ENCODE assay signal across 17 cellular contexts in genomic region chr1:227921461-227922185, GRCh38. TPM values are rescaled to one million over a fixed set of nuclear protein-coding genes. Genes with fewer than 3 reads are reported as not detected.
DNase-seq lines count a peak whose midpoint lies in the region; ATAC-seq and TF ChIP-seq lines count a peak whose summit lies in the region.
"Had no signal": no experiment of that assay in that cellular context is flagged by ENCODE, and none has a peak within 500 bp of the region (broad histone marks: within the 10 kb centered on the region; RNA-seq: fewer than 3 reads in every experiment).

No MANE protein-coding gene starts in this region.

- peak overlapping the region; percentile 44 for H2BK5ac ChIP-seq in neuronal stem cell (ENCODE audit: low read length)

- H4K8ac ChIP-seq in neuronal stem cell (ENCODE audit: low read depth, low read length): no peak overlapping the region

- H3K18ac ChIP-seq in neuronal stem cell (ENCODE audit: low read length): peak overlapping the region; percentile 92

- H3K4ac ChIP-seq in neuronal stem cell (ENCODE audit: low read length): peak overlapping the region; percentile 90

- DNase-seq in Right ventricle myocardium inferior (ENCODE audit: missing footprints): peak; percentile 55
- DNase-seq in right atrium auricular region (ENCODE audit: low spot score): no peak
- DNase-seq in BE2C: peak; percentile 6
- peak; percentile 85 for DNase-seq in chondrocyte (ENCODE audit: low spot score)
- no peak for DNase-seq in neuronal stem cell (ENCODE audit: low spot score)
- no peak for DNase-seq in inferior parietal cortex (ENCODE audit: extremely low spot score)
- DNase-seq in NCI-H2227 treated with DMSO at 0.1 percent for 48 hours (lab: John Stamatoyannopoulos, UW): no peak
- no peak for DNase-seq in NCI-H510A treated with DMSO at 0.1 percent for 48 hours (lab: John Stamatoyannopoulos, UW)
- DNase-seq: AML-193; CD4-positive, alpha-beta T cell; DND-41; GDM1 had no signal

- H3K9me3 ChIP-seq in right atrium auricular region: no peaks in the 10 kb centered on the region
- no peaks in the 10 kb centered on the region for H3K9me3 ChIP-seq in BE2C
- peaks cover 0 to 2% of the 10 kb centered on the region in 2 donors for H3K9me3 ChIP-seq in neuronal stem cell (replicated peaks in 1 of 2; ENCODE audit: control insufficient read depth in 2 of 2, insufficient read depth in 1 of 2, low read depth in 1 of 2, low read length in 2 of 2)
- H3K9me3 ChIP-seq: BLaER1 treated with 17β-estradiol and CSF1 and Interleukin-3, amounts not matched to agents 10 nM and 100 nM had no signal

- no peak overlapping the region for H3K4me3 ChIP-seq in right atrium auricular region
- H3K4me3 ChIP-seq in BE2C (ENCODE audit: low read depth, low read length): no peak overlapping the region
- H3K4me3 ChIP-seq in neuronal stem cell (ENCODE audit: low read length in 2 of 2): no peak overlapping the region
- H3K4me3 ChIP-seq: BLaER1 treated with 17β-estradiol and CSF1 and Interleukin-3, amounts not matched to agents 10 nM and 100 nM had no signal

- H2BK120ac ChIP-seq in neuronal stem cell (ENCODE audit: low read depth, low read length): peak overlapping the region; percentile 69

- no peak overlapping the region for H2AFZ ChIP-seq in neuronal stem cell (ENCODE audit: low read length)

- H3K4me2 ChIP-seq in neuronal stem cell (ENCODE audit: insufficient read depth, low read length, poor library complexity, severe bottlenecking): no peak overlapping the region
- H3K4me2 ChIP-seq: BLaER1 treated with 17β-estradiol and CSF1 and Interleukin-3, amounts not matched to agents 10 nM and 100 nM had no signal

- no peaks in the 10 kb centered on the region for H3K4me1 ChIP-seq in right atrium auricular region
- H3K4me1 ChIP-seq in BE2C: peaks cover 8% of the 10 kb centered on the region
- peaks cover 18 to 48% of the 10 kb centered on the region in 2 donors for H3K4me1 ChIP-seq in neuronal stem cell (ENCODE audit: control insufficient read depth in 2 of 2, insufficient read depth in 1 of 2, low read depth in 1 of 2, low read length in 2 of 2)

- H3K27ac ChIP-seq in right atrium auricular region (no peak overlapping the region), neuronal stem cell (replicated peaks; ENCODE audit: low read length) (no peak overlapping the region)
- H3K27ac ChIP-seq: 22Rv1; BLaER1 treated with 17β-estradiol and CSF1 and Interleukin-3, amounts not matched to agents 10 nM and 100 nM had no signal

- no peak for ATAC-seq in Right ventricle myocardium inferior
- ATAC-seq: HCT116, HepG2 had no signal

- intact Hi-C loops in Right ventricle myocardium inferior (cut with DNase I): no loop called here

- peak overlapping the region; percentile 72 for H2BK15ac ChIP-seq in neuronal stem cell (ENCODE audit: low read length)

- peak overlapping the region; percentile 92 for H3K14ac ChIP-seq in neuronal stem cell (ENCODE audit: low read length)

- H3K23ac ChIP-seq in neuronal stem cell (ENCODE audit: low read depth, low read length, poor library complexity): peak overlapping the region; percentile 92

- no peaks in the 10 kb centered on the region for H3K27me3 Mint-ChIP-seq in chondrocyte (ENCODE audit: low read depth)
- H3K27me3 Mint-ChIP-seq: CD4-positive, alpha-beta T cell had no signal

- no CpG with 5 or more reads among the region's 35 CpGs for WGBS in neuronal stem cell (ENCODE audit: extremely low coverage in 2 of 2, insufficient read length in 2 of 2, insufficient replicate concordance in 1 of 2), 2 donors

- H3K9me3 Mint-ChIP-seq in chondrocyte (ENCODE audit: low read depth): no peaks in the 10 kb centered on the region
- H3K9me3 Mint-ChIP-seq: CD4-positive, alpha-beta T cell had no signal

- H3K9ac ChIP-seq in neuronal stem cell (ENCODE audit: low read depth, low read length, poor library complexity): peak overlapping the region; percentile 63
- H3K9ac ChIP-seq: BLaER1 treated with 17β-estradiol and CSF1 and Interleukin-3, amounts not matched to agents 10 nM and 100 nM had no signal

- H3K27me3 ChIP-seq in right atrium auricular region (no peaks in the 10 kb centered on the region), BE2C (no peaks in the 10 kb centered on the region), neuronal stem cell (ENCODE audit: control insufficient read depth in 3 of 3, insufficient read depth in 3 of 3, low read depth in 1 of 3, low read length in 3 of 3) (peaks cover 0 to 4% (median 0%) of the 10 kb centered on the region in 3 experiments)
- H3K27me3 ChIP-seq: BLaER1 treated with 17β-estradiol and CSF1 and Interleukin-3, amounts not matched to agents 10 nM and 100 nM had no signal

- H3K4me1 Mint-ChIP-seq in chondrocyte (ENCODE audit: low read depth): no peaks in the 10 kb centered on the region

- H3K27ac Mint-ChIP-seq in chondrocyte (ENCODE audit: unreplicated experiment): no peak overlapping the region
- H3K27ac Mint-ChIP-seq: CD4-positive, alpha-beta T cell had no signal

- peaks cover 6% of the 10 kb centered on the region for H3K79me1 ChIP-seq in neuronal stem cell (ENCODE audit: low read depth, low read length)

- no peak overlapping the region for H3K4me3 Mint-ChIP-seq in chondrocyte (ENCODE audit: unreplicated experiment)
- H3K4me3 Mint-ChIP-seq: CD4-positive, alpha-beta T cell had no signal

- TF ChIP-seq CTCF in right atrium auricular region (IDR thresholded peaks at IDR 0.05): no peak
- TF ChIP-seq CTCF in BE2C (IDR thresholded peaks at IDR 0.05; ENCODE audit: low read depth, low read length): no peak
- TF ChIP-seq CTCF in chondrocyte (IDR thresholded peaks at IDR 0.05): no peak

- H2AK5ac ChIP-seq in neuronal stem cell (ENCODE audit: low read depth, low read length): peak overlapping the region; percentile 97

- H3K36me3 ChIP-seq in right atrium auricular region: no peaks in the 10 kb centered on the region
- H3K36me3 ChIP-seq in BE2C: no peaks in the 10 kb centered on the region
- peaks cover 0 to 7% of the 10 kb centered on the region in 2 donors for H3K36me3 ChIP-seq in neuronal stem cell (replicated peaks in 1 of 2; ENCODE audit: control insufficient read depth in 2 of 2, insufficient read depth in 2 of 2, low read length in 2 of 2)
- H3K36me3 ChIP-seq: BLaER1 treated with 17β-estradiol and CSF1 and Interleukin-3, amounts not matched to agents 10 nM and 100 nM had no signal

- H3K36me3 Mint-ChIP-seq in chondrocyte (ENCODE audit: low read depth): no peaks in the 10 kb centered on the region

- H2BK12ac ChIP-seq in neuronal stem cell (ENCODE audit: low read length): peak overlapping the region; percentile 99

- H4K91ac ChIP-seq in neuronal stem cell (ENCODE audit: low read depth, low read length, poor library complexity): peak overlapping the region; percentile 59

RNA-seq across cellular contexts. Expression of gene WNT9A, which starts 26.1 kb away (rescaled TPM):
- total RNA-seq in Right ventricle myocardium inferior (0.73 TPM), right atrium auricular region (1 to 10 TPM in 1 of 2 donors, under 1 TPM in 1; 0.78 to 2.2 TPM), chondrocyte (2.5 to 4.2 TPM (median 2.7 TPM) in 3 replicates)
- not detected for polyA plus RNA-seq in BE2C (2012; ENCODE audit: insufficient read depth, insufficient read length, low read depth)
- 0.61 TPM for polyA plus RNA-seq in neuronal stem cell (2013, experiment 1 of 2)
- 0.69 TPM for polyA plus RNA-seq in neuronal stem cell (2013, experiment 2 of 2)
- total RNA-seq: A673; CD4-positive, alpha-beta T cell had no signal
- polyA plus RNA-seq: HepG2 had no signal

Comparison
In these comparisons a context has a peak if more than half of its experiments do, and no peak if none do; other contexts are left out.
1. DNase-seq: peak in Right ventricle myocardium inferior (single experiment), BE2C (single experiment) and chondrocyte (single experiment); none in right atrium auricular region (single experiment), neuronal stem cell (single experiment), inferior parietal cortex (single experiment), NCI-H2227 treated with DMSO at 0.1 percent for 48 hours (single experiment) and NCI-H510A treated with DMSO at 0.1 percent for 48 hours (single experiment).